4 cellular contexts compared by ENCODE assay signal in genomic region chr3:100580147-100580546, GRCh38. TPM values are rescaled to one million over a fixed set of nuclear protein-coding genes. Genes with fewer than 3 reads are reported as not detected.
"Had no signal": no experiment of that assay in that cellular context is flagged by ENCODE, and none has a peak within 500 bp of the region (broad histone marks: within the 10 kb centered on the region; RNA-seq: fewer than 3 reads in every experiment).

No MANE protein-coding gene starts in this region.

- DNase-seq: GDM1, GF-D8 had no signal

- ATAC-seq: GM12878 had no signal

RNA-seq across cellular contexts. Expression of gene ADGRG7, which starts 29.3 kb away (rescaled TPM):
- total RNA-seq: G401 had no signal
